Comparison of ENCODE assay signal across 18 cellular contexts in genomic region chr6:169172946-169173345, GRCh38.
DNase-seq lines count a peak whose midpoint lies in the region; ATAC-seq and TF ChIP-seq lines count a peak whose summit lies in the region.
"Had no signal": no experiment of that assay in that cellular context is flagged by ENCODE, and none has a peak within 500 bp of the region (broad histone marks: within the 10 kb centered on the region; RNA-seq: fewer than 3 reads in every experiment).

No MANE protein-coding gene starts in this region.

- WGBS in thyroid gland, 2 donors: 91% methylated on average over 9 of the region's 9 CpGs

- no peak for TF ChIP-seq POLR2A in thyroid gland (IDR thresholded peaks at IDR 0.05)

- no peak for ATAC-seq in HG03520 (IDR thresholded peaks at IDR 0.05; ENCODE audit: unreplicated experiment)
- ATAC-seq in left lobe of liver: no peak
- no peak for ATAC-seq in esophagus mucosa
- ATAC-seq: activated T-cell treated with anti-CD3 and anti-CD28 coated beads, Interleukin-2, amount 50 U/mL, for 4 hours; effector memory CD8-positive, alpha-beta T cell; gastrocnemius medialis had no signal

- H3K4me1 Mint-ChIP-seq in HFFc6 (ENCODE audit: low read depth): peaks cover 67% of the 10 kb centered on the region

- H3K36me3 Mint-ChIP-seq in HFFc6 (ENCODE audit: low read depth): peaks cover 39% of the 10 kb centered on the region
- H3K36me3 Mint-ChIP-seq: activated naive CD8-positive, alpha-beta T cell had no signal

- H3K9me3 Mint-ChIP-seq in HFFc6: peaks cover 6% of the 10 kb centered on the region; the same call in 1 of the 2 replicates
- H3K9me3 Mint-ChIP-seq: activated T-cell treated with anti-CD3 and anti-CD28 coated beads, Interleukin-2, amount 50 U/mL, for 4 hours; effector memory CD8-positive, alpha-beta T cell; H9 had no signal

- no peak for DNase-seq in HFFc6
- DNase-seq in ascending aorta (ENCODE audit: low spot score in 2 of 2): peak in 1 of 2 donors; percentile 59
- peak; percentile 69 for DNase-seq in iris pigment epithelial cell (ENCODE audit: low read depth)
- DNase-seq in thyroid gland: no peak
- DNase-seq in left lobe of liver (ENCODE audit: low spot score): no peak
- DNase-seq: activated T-cell treated with anti-CD3 and anti-CD28 coated beads, Interleukin-2, amount 50 U/mL, for 4 hours; C1 segment of cervical spinal cord; effector memory CD8-positive, alpha-beta T cell; gastrocnemius medialis; H9; mesendoderm; MM.1S; NCI-H2029; NCI-H526; stimulated activated CD4-positive, alpha-beta T cell treated with anti-CD3 and anti-CD28 coated beads, Interleukin-1b, Interleukin-23, amount 100 ng/mL, for 48 hours had no signal

- H3K4me1 ChIP-seq in ascending aorta (peaks cover 12 to 52% of the 10 kb centered on the region in 2 donors), thyroid gland (no peaks in the 10 kb centered on the region)
- H3K4me1 ChIP-seq: gastrocnemius medialis had no signal

- H3K9me3 ChIP-seq in ascending aorta (no peaks in the 10 kb centered on the region), thyroid gland (no peaks in the 10 kb centered on the region)
- H3K9me3 ChIP-seq: gastrocnemius medialis had no signal

- H3K4me3 ChIP-seq in ascending aorta (no peak overlapping the region), thyroid gland (replicated peaks in 1 of 3) (no peak overlapping the region)
- H3K4me3 ChIP-seq: gastrocnemius medialis had no signal

- peak overlapping the region; percentile 87 to 95 for H3K27ac ChIP-seq in ascending aorta
- H3K27ac ChIP-seq in thyroid gland: peak overlapping the region in 2 of 3 donors; percentile 30 to 56
- H3K27ac ChIP-seq: gastrocnemius medialis had no signal

- no peaks in the 10 kb centered on the region for H3K36me3 ChIP-seq in ascending aorta
- H3K36me3 ChIP-seq in thyroid gland: no peaks in the 10 kb centered on the region
- H3K36me3 ChIP-seq: gastrocnemius medialis had no signal

- H3K27me3 ChIP-seq in ascending aorta (no peaks in the 10 kb centered on the region), thyroid gland (no peaks in the 10 kb centered on the region)

- no peaks in the 10 kb centered on the region; the same call in 1 of the 2 replicates for H3K27me3 Mint-ChIP-seq in HFFc6 (ENCODE audit: insufficient read depth)

- peak overlapping the region; percentile 100 for H3K27ac Mint-ChIP-seq in HFFc6
- H3K27ac Mint-ChIP-seq: activated naive CD8-positive, alpha-beta T cell; effector memory CD8-positive, alpha-beta T cell; H9 had no signal

- no peak for TF ChIP-seq CTCF in HFFc6 (IDR thresholded peaks at IDR 0.05)
- no peak for TF ChIP-seq CTCF in ascending aorta (IDR thresholded peaks at IDR 0.05)
- TF ChIP-seq CTCF in thyroid gland (IDR thresholded peaks at IDR 0.05): no peak

- peak overlapping the region; percentile 78 for H3K4me3 Mint-ChIP-seq in HFFc6
- H3K4me3 Mint-ChIP-seq: activated naive CD8-positive, alpha-beta T cell; activated T-cell treated with anti-CD3 and anti-CD28 coated beads, Interleukin-2, amount 50 U/mL, for 4 hours; effector memory CD8-positive, alpha-beta T cell; H9 had no signal

- intact Hi-C loops in ascending aorta (cut with DNase I): loop anchor here (1.0 to 2.0 kb wide), 2 partner anchors 17 to 42 kb away; no protein-coding TSS in a partner anchor
- intact Hi-C loops in thyroid gland (cut with DNase I): no loop called here
